Comparison of ENCODE assay signal across 12 cellular contexts in the genomic region with DNA sequence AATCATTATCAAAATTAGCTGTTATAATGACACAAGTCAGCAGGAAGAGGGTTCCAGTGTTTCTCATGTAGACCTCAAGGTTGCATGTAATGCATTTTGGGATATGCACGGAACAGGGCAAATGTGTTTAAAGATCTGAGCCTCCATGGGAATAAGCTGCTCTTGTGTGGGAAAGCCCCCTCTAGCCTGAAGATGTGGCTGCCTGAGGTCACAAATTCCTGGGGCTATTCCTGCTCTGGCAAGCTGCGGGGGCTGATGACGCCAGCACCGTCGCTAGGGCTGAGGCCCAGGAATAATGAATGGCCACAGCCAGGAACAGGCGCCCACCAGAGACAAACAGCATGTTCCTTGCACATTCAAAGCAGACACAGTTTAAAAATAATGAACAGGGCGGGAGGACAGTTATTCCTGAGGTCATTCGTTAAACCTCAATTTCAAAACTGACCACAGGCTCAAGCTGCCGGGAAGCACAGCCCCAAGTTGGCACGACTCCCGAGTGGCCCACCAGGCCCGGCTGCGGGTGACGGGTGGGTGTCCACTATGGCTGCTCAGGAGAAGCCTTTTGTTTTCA. TPM values are rescaled to one million over a fixed set of nuclear protein-coding genes. Genes with fewer than 3 reads are reported as not detected.
A peak's percentile ranks its signal among the peaks of the same experiment; 100 is the strongest.
DNase-seq lines count a peak whose midpoint lies in the region; ATAC-seq, FAIRE-seq and TF ChIP-seq lines count a peak whose summit lies in the region.
"Had no signal": no experiment of that assay in that cellular context is flagged by ENCODE, and none has a peak within 500 bp of the region (broad histone marks: within the 10 kb centered on the region; RNA-seq: fewer than 3 reads in every experiment).

No MANE protein-coding gene starts in this region.

- H3K27me3 ChIP-seq in skeletal muscle tissue (ENCODE audit: control insufficient read depth in 3 of 3, insufficient read depth in 3 of 3, low read length in 3 of 3), result no peaks in the 10 kb centered on the region

- H3K27me3 Mint-ChIP-seq in brain, result no peaks in the 10 kb centered on the region
- peaks cover 3% of the 10 kb centered on the region for H3K27me3 Mint-ChIP-seq in T-helper 17 cell
- H3K27me3 Mint-ChIP-seq: activated naive CD8-positive, alpha-beta T cell had no signal

- peaks cover 6% of the 10 kb centered on the region for H3K36me3 Mint-ChIP-seq in brain
- no peaks in the 10 kb centered on the region for H3K36me3 Mint-ChIP-seq in T-helper 17 cell (ENCODE audit: low read depth)
- H3K36me3 Mint-ChIP-seq: activated naive CD8-positive, alpha-beta T cell had no signal

- FAIRE-seq in kidney (lab: Jason Lieb, UNC) (no peak), GM12891 (lab: Jason Lieb, UNC) (no peak)

- no peaks in the 10 kb centered on the region for H3K36me3 ChIP-seq in kidney (ENCODE audit: control insufficient read depth in 1 of 2, insufficient read depth in 2 of 2, low read length in 2 of 2)
- peaks cover 0 to 4% (median 0%) of the 10 kb centered on the region in 3 donors for H3K36me3 ChIP-seq in skeletal muscle tissue (ENCODE audit: control insufficient read depth in 3 of 3, insufficient read depth in 3 of 3, low read length in 3 of 3)

- ATAC-seq in T-helper 17 cell, result no peak

- intact Hi-C loops in kidney (cut with DNase I), result no loop called here

- H3K27ac ChIP-seq in kidney (ENCODE audit: low read depth in 2 of 2, low read length in 2 of 2) (peak overlapping the region in 1 of 2 donors; percentile 63), skeletal muscle tissue (ENCODE audit: low read depth, low read length) (peak overlapping the region; percentile 54)

- H3K27ac Mint-ChIP-seq in brain, result peak overlapping the region; percentile 69 to 96 (median 95)
- H3K27ac Mint-ChIP-seq in T-helper 17 cell, result no peak overlapping the region
- H3K27ac Mint-ChIP-seq: activated naive CD8-positive, alpha-beta T cell; T-helper 1 cell treated with Interleukin-12 subunit alpha and Interleukin-12 subunit beta and Interleukin-4 antibody, amounts not matched to agents 30 μg/mL and 1 μg/mL, for 36 hours had no signal

- H3K9me3 Mint-ChIP-seq in brain, result no peaks in the 10 kb centered on the region
- H3K9me3 Mint-ChIP-seq: T-helper 1 cell treated with Interleukin-12 subunit alpha and Interleukin-12 subunit beta and Interleukin-4 antibody, amounts not matched to agents 30 μg/mL and 1 μg/mL, for 36 hours had no signal

- H3K9ac ChIP-seq in kidney (ENCODE audit: low read length in 2 of 2), result peak overlapping the region in 1 of 2 donors; percentile 12
- peak overlapping the region in 1 of 3 donors; percentile 45 for H3K9ac ChIP-seq in skeletal muscle tissue (ENCODE audit: low read depth in 1 of 3, low read length in 3 of 3)

- TF ChIP-seq POLR2A in GM12891 (IDR thresholded peaks at IDR 0.05; ENCODE audit: low read depth, low read length), result no peak

- TF ChIP-seq CTCF in brain (conservative IDR thresholded peaks at IDR 0.05), result no peak
- TF ChIP-seq CTCF in kidney (IDR thresholded peaks at IDR 0.05; ENCODE audit: borderline replicate concordance, extremely low read depth, insufficient read depth), result no peak

- peak overlapping the region in 4 of 5 experiments; percentile 17 to 62 (median 38) for H3K4me3 Mint-ChIP-seq in brain
- H3K4me3 Mint-ChIP-seq in T-helper 17 cell, result no peak overlapping the region
- H3K4me3 Mint-ChIP-seq: activated naive CD8-positive, alpha-beta T cell; T-helper 1 cell treated with Interleukin-12 subunit alpha and Interleukin-12 subunit beta and Interleukin-4 antibody, amounts not matched to agents 30 μg/mL and 1 μg/mL, for 36 hours had no signal

- H3K4me1 ChIP-seq in kidney (ENCODE audit: control insufficient read depth in 1 of 2, insufficient read depth in 1 of 2, low read depth in 1 of 2, low read length in 2 of 2), result peaks cover 26 to 27% of the 10 kb centered on the region in 2 donors
- peaks cover 44 to 73% (median 61%) of the 10 kb centered on the region in 3 donors for H3K4me1 ChIP-seq in skeletal muscle tissue (ENCODE audit: control insufficient read depth in 3 of 3, insufficient read depth in 3 of 3, low read length in 3 of 3)

- DNase-seq in ELF-1 (ENCODE audit: low read depth, low spot score) (peak; percentile 69), kidney (peak; percentile 87), NCI-H748 treated with DMSO at 0.1 percent for 48 hours (lab: John Stamatoyannopoulos, UW) (no peak), GM12891 (ENCODE audit: insufficient read length, low spot score) (no peak), T-helper 17 cell (no peak)
- DNase-seq in stimulated activated CD4-positive, alpha-beta T cell treated with anti-CD3 and anti-CD28 coated beads, Interleukin-4, amount 100 ng/mL, for 24 hours, result no peak
- DNase-seq: GDM1, Kasumi-1 had no signal

- H3K4me1 Mint-ChIP-seq in brain, result peaks cover 75% of the 10 kb centered on the region
- peaks cover 10% of the 10 kb centered on the region for H3K4me1 Mint-ChIP-seq in T-helper 17 cell

- no peak overlapping the region for H3K4me3 ChIP-seq in kidney (ENCODE audit: low read length in 2 of 2)
- H3K4me3 ChIP-seq in skeletal muscle tissue (ENCODE audit: low read length in 3 of 3), result peak overlapping the region in 2 of 3 donors; percentile 5 to 54

- H3K9me3 ChIP-seq in kidney (ENCODE audit: control insufficient read depth in 1 of 2, low read length in 2 of 2), result no peaks in the 10 kb centered on the region
- no peaks in the 10 kb centered on the region for H3K9me3 ChIP-seq in skeletal muscle tissue (ENCODE audit: control insufficient read depth in 3 of 3, low read length in 3 of 3)
- H3K9me3 ChIP-seq in T-helper 17 cell (ENCODE audit: control insufficient read depth, low read length, poor library complexity, severe bottlenecking), result no peaks in the 10 kb centered on the region

TF ChIP-seq in GM12891, 5 proteins besides CTCF, POLR2A, EP300 and RAD21:
- no peak for TF ChIP-seq POU2F2 (IDR thresholded peaks at IDR 0.05; ENCODE audit: low read depth, low read length)
- TF ChIP-seq TAF1 (IDR thresholded peaks at IDR 0.05; ENCODE audit: low read depth, low read length), result no peak
- TF ChIP-seq SPI1 (IDR thresholded peaks at IDR 0.05; ENCODE audit: low read depth, low read length), result no peak
- TF ChIP-seq POLR2AphosphoS5 (IDR thresholded peaks at IDR 0.05; ENCODE audit: low read depth, low read length), result no peak
- TF ChIP-seq PAX5 (IDR thresholded peaks at IDR 0.05; ENCODE audit: insufficient read depth, low read length, severe bottlenecking), result no peak

RNA-seq across cellular contexts. Expression of gene OSBPL5, which starts 11.7 kb away (rescaled TPM):
- polyA plus RNA-seq in brain (ENCODE audit: insufficient read depth, low read depth, low replicate concordance) (5.5 TPM), kidney (ENCODE audit: insufficient read depth, low read depth, low replicate concordance) (8.5 TPM)
- total RNA-seq in kidney (63.0 TPM), skeletal muscle tissue (19.3 TPM), T-helper 17 cell (1 to 10 TPM; 6.8 to 8.1 TPM)
- not detected for polyA plus RNA-seq in GM12891 (2012; ENCODE audit: low read depth, missing spikeins)

Comparison
In these comparisons a context has a peak if more than half of its experiments do, and no peak if none do; other contexts are left out.
1. DNase-seq: peak in ELF-1 (single experiment) and kidney (single experiment); none in stimulated activated CD4-positive, alpha-beta T cell treated with anti-CD3 and anti-CD28 coated beads, Interleukin-4, amount 100 ng/mL, for 24 hours (single experiment), NCI-H748 treated with DMSO at 0.1 percent for 48 hours (single experiment), GM12891 (single experiment) and T-helper 17 cell (0 of 3).
2. H3K4me3 ChIP-seq: peak in skeletal muscle tissue (2 of 3); none in kidney (0 of 2).